18 cellular contexts compared by ENCODE assay signal in the genomic region with DNA sequence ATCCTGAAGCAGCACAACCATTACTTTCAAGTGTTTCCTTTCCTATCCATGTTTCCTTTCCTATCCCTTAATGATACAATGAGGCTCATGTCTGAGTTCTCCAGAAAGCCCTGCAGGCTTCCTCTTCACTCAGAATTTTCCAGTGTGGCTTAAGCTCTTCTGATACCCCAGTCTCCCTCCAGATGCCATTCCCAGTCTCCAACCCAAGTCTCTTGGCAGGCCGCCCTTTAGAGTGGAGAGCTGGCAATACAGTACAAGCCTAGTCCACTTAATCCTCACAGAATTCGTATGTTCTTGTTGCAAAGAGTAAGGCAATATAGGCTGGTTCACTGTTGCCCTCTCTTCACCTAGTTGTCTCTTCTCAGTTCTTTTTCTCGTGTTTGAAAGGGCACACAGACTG.
DNase-seq lines count a peak whose midpoint lies in the region; ATAC-seq and TF ChIP-seq lines count a peak whose summit lies in the region.
"Had no signal": no experiment of that assay in that cellular context is flagged by ENCODE, and none has a peak within 500 bp of the region (broad histone marks: within the 10 kb centered on the region; RNA-seq: fewer than 3 reads in every experiment).

No MANE protein-coding gene starts in this region.

- no peak overlapping the region for H3K4me3 Mint-ChIP-seq in MCF 10A (ENCODE audit: unreplicated experiment)
- H3K4me3 Mint-ChIP-seq: B cell; CD4-positive, alpha-beta T cell; H9 had no signal

- H3K9me2 ChIP-seq in hepatocyte (replicated peaks; ENCODE audit: insufficient read depth), result no peaks in the 10 kb centered on the region

- H3K9me3 ChIP-seq in mammary epithelial cell (replicated peaks; ENCODE audit: insufficient read depth, low read length) (no peaks in the 10 kb centered on the region), adipocyte (ENCODE audit: control insufficient read depth, low read length) (peaks cover 6% of the 10 kb centered on the region), hepatocyte (ENCODE audit: low read depth) (no peaks in the 10 kb centered on the region)

- intact Hi-C loops in MCF 10A (cut with micrococcal nuclease) (no loop called here), mammary epithelial cell (cut with micrococcal nuclease) (no loop called here)

- no peak for ATAC-seq in GM18519 (IDR thresholded peaks at IDR 0.05; ENCODE audit: low FRiP score, unreplicated experiment)

- no peak overlapping the region for H3K27ac ChIP-seq in mammary epithelial cell (ENCODE audit: insufficient read depth, low read depth, low read length)
- no peak overlapping the region for H3K27ac ChIP-seq in hepatocyte

- 80% methylated on average over 3 of the region's 3 CpGs for WGBS in mammary epithelial cell (ENCODE audit: low coverage, missing lambda C conversion rate)
- 86% methylated on average over 3 of the region's 3 CpGs for WGBS in hepatocyte (ENCODE audit: low lambda C conversion rate, missing lambda C conversion rate)

- POLR2A ChIA-PET in MCF 10A (lab: Yijun Ruan, JAX), result no interaction called here

- H3K79me2 ChIP-seq in mammary epithelial cell (ENCODE audit: insufficient read depth, low read length), result no peaks in the 10 kb centered on the region
- H3K79me2 ChIP-seq in hepatocyte, result no peaks in the 10 kb centered on the region

- H3K36me3 ChIP-seq in mammary epithelial cell (ENCODE audit: insufficient read depth, low read length) (no peaks in the 10 kb centered on the region), adipocyte (ENCODE audit: control insufficient read depth, insufficient read depth, low read length, severe bottlenecking) (no peaks in the 10 kb centered on the region), hepatocyte (replicated peaks; ENCODE audit: insufficient read depth, low read depth) (no peaks in the 10 kb centered on the region)

- in situ Hi-C loops in mammary epithelial cell (cut with MboI; ENCODE audit: low sequenced_read_pairs in 2 of 2), result no loop called here

- no peaks in the 10 kb centered on the region for H3K36me3 Mint-ChIP-seq in MCF 10A (ENCODE audit: insufficient read depth, unreplicated experiment)

- H3K27me3 ChIP-seq in mammary epithelial cell (ENCODE audit: insufficient read depth, low read length) (no peaks in the 10 kb centered on the region), adipocyte (replicated peaks; ENCODE audit: control insufficient read depth, insufficient read depth, low read length) (no peaks in the 10 kb centered on the region), hepatocyte (no peaks in the 10 kb centered on the region)

- CTCF ChIA-PET in MCF 10A (lab: Yijun Ruan, JAX), result no interaction called here
- CTCF ChIA-PET in mammary epithelial cell (lab: Charles Lee; ENCODE audit: low non-redundant PET), result interaction anchor here (0.7 kb wide), 1 partner anchor 75 kb away, joined by 3 read pairs; no protein-coding TSS in a partner anchor

- DNase-seq in MCF 10A (ENCODE audit: unreplicated experiment), result peak; percentile 13
- no peak for DNase-seq in mammary epithelial cell
- no peak for DNase-seq in adipocyte (ENCODE audit: low read depth)
- peak; percentile 16 for DNase-seq in hepatocyte (ENCODE audit: low spot score)
- DNase-seq in SW 1271 (lab: John Stamatoyannopoulos, UW), result no peak
- DNase-seq in NCI-H1436 treated with DMSO at 0.1 percent for 48 hours (lab: John Stamatoyannopoulos, UW), result no peak
- no peak for DNase-seq in activated CD4-positive, alpha-beta T cell treated with anti-CD3 and anti-CD28 coated beads for 48 hours
- DNase-seq: ACHN; C1 segment of cervical spinal cord; Calu3; CD4-positive, alpha-beta T cell; DMS153; DMS79 treated with DMSO at 0.1 percent for 48 hours; EL; GOT3; H9 had no signal

- H3K9me3 Mint-ChIP-seq in MCF 10A (ENCODE audit: unreplicated experiment), result no peaks in the 10 kb centered on the region

- peaks cover 6% of the 10 kb centered on the region for H3K27me3 Mint-ChIP-seq in MCF 10A (ENCODE audit: insufficient read depth, unreplicated experiment)
- H3K27me3 Mint-ChIP-seq: B cell had no signal

- H2AFZ ChIP-seq in mammary epithelial cell (ENCODE audit: low read depth, low read length) (no peak overlapping the region), hepatocyte (no peak overlapping the region)

- no peak overlapping the region for H3K27ac Mint-ChIP-seq in MCF 10A (ENCODE audit: low read depth, unreplicated experiment)
- H3K27ac Mint-ChIP-seq: B cell; CD4-positive, alpha-beta T cell; H9 had no signal

- TF ChIP-seq CTCF in MCF 10A (IDR thresholded peaks at IDR 0.05; ENCODE audit: unreplicated experiment) (no peak), mammary epithelial cell (conservative IDR thresholded peaks at IDR 0.05 in 1 of 2, IDR thresholded peaks at IDR 0.05 in 1 of 2; ENCODE audit: extremely low read depth in 1 of 2, insufficient read depth in 1 of 2, low read depth in 1 of 2, low read length in 2 of 2) (no peak), hepatocyte (IDR thresholded peaks at IDR 0.05; ENCODE audit: poor library complexity) (no peak)

- H4K20me1 ChIP-seq in mammary epithelial cell (ENCODE audit: insufficient read depth, low read length), result no peaks in the 10 kb centered on the region
- no peaks in the 10 kb centered on the region for H4K20me1 ChIP-seq in hepatocyte (ENCODE audit: insufficient read depth, poor library complexity, severe bottlenecking)

- H3K4me1 ChIP-seq in mammary epithelial cell (ENCODE audit: insufficient read depth, low read length) (no peaks in the 10 kb centered on the region), adipocyte (ENCODE audit: control insufficient read depth, insufficient read depth, low read length) (peaks cover 38% of the 10 kb centered on the region), hepatocyte (ENCODE audit: insufficient read depth) (no peaks in the 10 kb centered on the region)

- BruUV-seq in MCF 10A (replicated peaks; lab: Mats Ljungman, UMichigan), result no TSS peak
- BruUV-seq in mammary epithelial cell (replicated peaks; lab: Mats Ljungman, UMichigan), result no TSS peak

- no peak overlapping the region for H3K4me2 ChIP-seq in mammary epithelial cell (ENCODE audit: insufficient read depth, low read depth, low read length)
- H3K4me2 ChIP-seq in hepatocyte, result no peak overlapping the region

- H3K9ac ChIP-seq in mammary epithelial cell (ENCODE audit: insufficient read depth, low read length) (no peak overlapping the region), adipocyte (ENCODE audit: low read length) (no peak overlapping the region)

- dilution Hi-C loops in mammary epithelial cell (cut with HindIII; ENCODE audit: low sequenced_read_pairs), result no loop called here

- H3K4me3 ChIP-seq in mammary epithelial cell (replicated peaks in 1 of 3; ENCODE audit: insufficient read depth in 1 of 3, low read depth in 2 of 3, low read length in 3 of 3) (no peak overlapping the region), adipocyte (ENCODE audit: low read length) (peak overlapping the region; percentile 21), hepatocyte (no peak overlapping the region)

- H3K4me1 Mint-ChIP-seq in MCF 10A (ENCODE audit: insufficient read depth, unreplicated experiment), result peaks cover 7% of the 10 kb centered on the region
- H3K4me1 Mint-ChIP-seq: B cell, H9 had no signal

Comparison
In these comparisons a context has a peak if more than half of its experiments do, and no peak if none do; other contexts are left out.
1. DNase-seq: peak in MCF 10A (single experiment) and hepatocyte (single experiment); none in mammary epithelial cell (single experiment), adipocyte (single experiment), SW 1271 (0 of 2), NCI-H1436 treated with DMSO at 0.1 percent for 48 hours (single experiment) and activated CD4-positive, alpha-beta T cell treated with anti-CD3 and anti-CD28 coated beads for 48 hours (single experiment).